Comparison of ENCODE assay signal across 8 cellular contexts in genomic region chr11:57658023-57658361, GRCh38. TPM values are rescaled to one million over a fixed set of nuclear protein-coding genes. Genes with fewer than 3 reads are reported as not detected.
DNase-seq lines count a peak whose midpoint lies in the region; ATAC-seq, FAIRE-seq and TF ChIP-seq lines count a peak whose summit lies in the region.

No MANE protein-coding gene starts in this region.

- H3K36me3 ChIP-seq in cardiac muscle cell (peaks cover 23% of the 10 kb centered on the region), astrocyte (ENCODE audit: insufficient read depth, low read length) (peaks cover 20% of the 10 kb centered on the region), lung (ENCODE audit: control insufficient read depth in 2 of 2, insufficient read depth in 2 of 2, low read length in 2 of 2) (peaks cover 15 to 19% of the 10 kb centered on the region in 2 donors), urinary bladder (ENCODE audit: insufficient read depth) (peaks cover 8% of the 10 kb centered on the region)

- peaks cover 7% of the 10 kb centered on the region for H3K36me3 Mint-ChIP-seq in astrocyte (ENCODE audit: low read depth, unreplicated experiment)

- no peak for DNase-seq in cardiac muscle cell (ENCODE audit: low read depth in 1 of 2, low spot score in 1 of 2)
- no peak for DNase-seq in left cardiac atrium
- no peak for DNase-seq in astrocyte (ENCODE audit: low read depth)
- no peak for DNase-seq in lung (ENCODE audit: low spot score)
- DNase-seq in NCI-H2196 treated with DMSO at 0.1 percent for 48 hours (lab: John Stamatoyannopoulos, UW; ENCODE audit: unreplicated experiment): no peak
- no peak for DNase-seq in omental fat pad (ENCODE audit: low spot score)

- peak overlapping the region; percentile 99 for H3K4me3 Mint-ChIP-seq in astrocyte (ENCODE audit: unreplicated experiment)

- no peak for FAIRE-seq in astrocyte (lab: Jason Lieb, UNC)

- ATAC-seq in left cardiac atrium (no peak), lung (ENCODE audit: insufficient read depth, low FRiP score) (no peak), GM18519 (IDR thresholded peaks at IDR 0.05; ENCODE audit: low FRiP score, unreplicated experiment) (no peak), omental fat pad (ENCODE audit: low FRiP score) (no peak)

- peak overlapping the region; percentile 92 for H3K9ac ChIP-seq in astrocyte (ENCODE audit: low read length)

- peaks cover 4% of the 10 kb centered on the region for H4K20me1 ChIP-seq in astrocyte (ENCODE audit: insufficient read depth, low read length)

- H3K27ac ChIP-seq in cardiac muscle cell (peak overlapping the region; percentile 36), astrocyte (ENCODE audit: low read depth, low read length) (peak overlapping the region; percentile 37), lung (ENCODE audit: low read depth in 1 of 2, low read length in 1 of 2) (peak overlapping the region; percentile 18 to 64), urinary bladder (ENCODE audit: low read depth) (no peak overlapping the region)

- peaks cover 5% of the 10 kb centered on the region for H3K4me1 ChIP-seq in cardiac muscle cell (ENCODE audit: low read depth)
- peaks cover 4% of the 10 kb centered on the region for H3K4me1 ChIP-seq in astrocyte (ENCODE audit: insufficient read depth, low read length)
- H3K4me1 ChIP-seq in lung (ENCODE audit: control insufficient read depth in 2 of 2, insufficient read depth in 2 of 2, low read length in 2 of 2): peaks cover 0 to 2% of the 10 kb centered on the region in 2 donors
- no peaks in the 10 kb centered on the region for H3K4me1 ChIP-seq in urinary bladder (ENCODE audit: insufficient read depth)

- H3K27me3 Mint-ChIP-seq in astrocyte (ENCODE audit: low read depth, unreplicated experiment): no peaks in the 10 kb centered on the region

- no peaks in the 10 kb centered on the region for H3K27me3 ChIP-seq in cardiac muscle cell
- H3K27me3 ChIP-seq in astrocyte (ENCODE audit: insufficient read depth, low read length): no peaks in the 10 kb centered on the region
- no peaks in the 10 kb centered on the region for H3K27me3 ChIP-seq in lung (ENCODE audit: control insufficient read depth, insufficient read depth)

- H3K4me1 Mint-ChIP-seq in astrocyte (ENCODE audit: low read depth, unreplicated experiment): peaks cover 5% of the 10 kb centered on the region

- intact Hi-C loops in left cardiac atrium (cut with DNase I): no loop called here

- H3K9me3 ChIP-seq in cardiac muscle cell (ENCODE audit: low read depth) (no peaks in the 10 kb centered on the region), astrocyte (ENCODE audit: insufficient read depth, low read depth, low read length) (no peaks in the 10 kb centered on the region), lung (ENCODE audit: control insufficient read depth in 2 of 2, insufficient read depth in 1 of 2, low read length in 1 of 2) (no peaks in the 10 kb centered on the region)

- peak overlapping the region; percentile 96 for H3K27ac Mint-ChIP-seq in astrocyte (ENCODE audit: unreplicated experiment)

- H2AFZ ChIP-seq in astrocyte (ENCODE audit: low read depth, low read length): peak overlapping the region; percentile 81

- peaks cover 34% of the 10 kb centered on the region for H3K79me2 ChIP-seq in astrocyte (ENCODE audit: insufficient read depth, low read length)

- 0 to 1% methylated on average over 8 of the region's 8 CpGs for WGBS in lung, 2 donors
- WGBS in urinary bladder: under 1% methylated on average over 8 of the region's 8 CpGs

- no peak for TF ChIP-seq CTCF in cardiac muscle cell (IDR thresholded peaks at IDR 0.05; ENCODE audit: low read depth, low read length)
- TF ChIP-seq CTCF in astrocyte (IDR thresholded peaks at IDR 0.05; ENCODE audit: insufficient read depth, low read depth, low read length): no peak
- TF ChIP-seq CTCF in lung (IDR thresholded peaks at IDR 0.05; ENCODE audit: control extremely low read depth, extremely low read depth): no peak
- no peak for TF ChIP-seq CTCF in omental fat pad (IDR thresholded peaks at IDR 0.05)

- H3K4me3 ChIP-seq in cardiac muscle cell: peak overlapping the region; percentile 67
- peak overlapping the region; percentile 94 for H3K4me3 ChIP-seq in astrocyte (ENCODE audit: insufficient read depth, low read depth, low read length)
- H3K4me3 ChIP-seq in lung: peak overlapping the region; percentile 63
- H3K4me3 ChIP-seq in urinary bladder (ENCODE audit: low read depth, low read length): peak overlapping the region; percentile 65

- no peaks in the 10 kb centered on the region for H3K9me3 Mint-ChIP-seq in astrocyte (ENCODE audit: unreplicated experiment)

- peak overlapping the region; percentile 94 for H3K4me2 ChIP-seq in astrocyte (ENCODE audit: low read length)

RNA-seq across cellular contexts. Expression of gene CLP1, which starts 0.4 kb away (rescaled TPM):
- total RNA-seq in cardiac muscle cell: 16.5 and 17.2 TPM in 2 replicates
- 16.7 and 17.9 TPM in 2 replicates for polyA plus RNA-seq in cardiac muscle cell
- 1 to 10 TPM; 6.9 to 8.5 TPM for total RNA-seq in left cardiac atrium
- total RNA-seq in astrocyte: 19.1 and 21.4 TPM in 2 replicates
- total RNA-seq in lung: 10 to 100 TPM in 1 of 2 donors, 1 to 10 TPM in 1; 6.5 to 12.4 TPM
- polyA plus RNA-seq in lung: 10 to 100 TPM in 1 of 2 donors, 1 to 10 TPM in 1; 6.9 to 16.6 TPM
- 14.1 TPM for total RNA-seq in urinary bladder
- polyA plus RNA-seq in urinary bladder: 12.7 TPM
- 10 to 100 TPM; 12.3 to 26.1 (median 15.7) TPM for total RNA-seq in omental fat pad

RNA-seq across cellular contexts. Expression of gene YPEL4, which starts 8.3 kb away (rescaled TPM):
- 0.70 and 1.3 TPM in 2 replicates for total RNA-seq in cardiac muscle cell
- polyA plus RNA-seq in cardiac muscle cell: 1.1 and 2.1 TPM in 2 replicates
- 1 to 10 TPM in 1 of 2 donors, under 1 TPM in 1; 0.47 to 1.1 TPM for total RNA-seq in left cardiac atrium
- total RNA-seq in astrocyte: 0.09 and 0.62 TPM in 2 replicates
- 1 to 10 TPM; 1.3 to 1.5 TPM for total RNA-seq in lung
- polyA plus RNA-seq in lung: 1 to 10 TPM in 1 of 2 donors, under 1 TPM in 1; 0.71 to 3.1 TPM
- total RNA-seq in urinary bladder: 1.7 TPM
- 3.5 TPM for polyA plus RNA-seq in urinary bladder
- total RNA-seq in omental fat pad: 1 to 10 TPM in 3 of 4 donors, under 1 TPM in 1; 0.63 to 1.8 (median 1.5) TPM

RNA-seq across cellular contexts. Expression of gene ZDHHC5, which starts 9.9 kb away (rescaled TPM):
- 30.9 and 36.8 TPM in 2 replicates for total RNA-seq in cardiac muscle cell
- polyA plus RNA-seq in cardiac muscle cell: 24.9 and 32.1 TPM in 2 replicates
- total RNA-seq in left cardiac atrium: 10 to 100 TPM; 51.3 to 60.7 TPM
- total RNA-seq in astrocyte: 89.8 and 94.7 TPM in 2 replicates
- 10 to 100 TPM; 37.5 to 63.2 TPM for total RNA-seq in lung
- polyA plus RNA-seq in lung: 10 to 100 TPM; 28.7 to 48.4 TPM
- 29.9 TPM for total RNA-seq in urinary bladder
- 36.4 TPM for polyA plus RNA-seq in urinary bladder
- 10 to 100 TPM; 44.1 to 61.5 (median 50.7) TPM for total RNA-seq in omental fat pad

RNA-seq across cellular contexts. Expression of gene MED19, which starts 54.0 kb away (rescaled TPM):
- 20.2 and 48.4 TPM in 2 replicates for total RNA-seq in cardiac muscle cell
- 33.7 and 37.0 TPM in 2 replicates for polyA plus RNA-seq in cardiac muscle cell
- 1 to 10 TPM; 8.4 to 8.7 TPM for total RNA-seq in left cardiac atrium
- 21.6 and 23.5 TPM in 2 replicates for total RNA-seq in astrocyte
- total RNA-seq in lung: 10 to 100 TPM; 12.0 to 14.9 TPM
- polyA plus RNA-seq in lung: 10 to 100 TPM in 1 of 2 donors, 1 to 10 TPM in 1; 8.7 to 15.1 TPM
- total RNA-seq in urinary bladder: 13.4 TPM
- polyA plus RNA-seq in urinary bladder: 15.3 TPM
- total RNA-seq in omental fat pad: 10 to 100 TPM; 10.7 to 14.4 (median 12.2) TPM

RNA-seq across cellular contexts. Expression of gene TMX2, which starts 54.4 kb away (rescaled TPM):
- total RNA-seq in cardiac muscle cell (49.6 and 95.3 TPM in 2 replicates), left cardiac atrium (10 to 100 TPM; 64.3 to 80.3 TPM), astrocyte (88.0 and 91.5 TPM in 2 replicates), lung (10 to 100 TPM; 55.1 to 71.8 TPM), urinary bladder (52.0 TPM), omental fat pad (10 to 100 TPM; 49.0 to 73.9 (median 68.8) TPM)
- polyA plus RNA-seq in cardiac muscle cell (113 and 140 TPM in 2 replicates), lung (10 to 100 TPM; 51.7 to 89.6 TPM), urinary bladder (68.9 TPM)
